In the genomic region with DNA sequence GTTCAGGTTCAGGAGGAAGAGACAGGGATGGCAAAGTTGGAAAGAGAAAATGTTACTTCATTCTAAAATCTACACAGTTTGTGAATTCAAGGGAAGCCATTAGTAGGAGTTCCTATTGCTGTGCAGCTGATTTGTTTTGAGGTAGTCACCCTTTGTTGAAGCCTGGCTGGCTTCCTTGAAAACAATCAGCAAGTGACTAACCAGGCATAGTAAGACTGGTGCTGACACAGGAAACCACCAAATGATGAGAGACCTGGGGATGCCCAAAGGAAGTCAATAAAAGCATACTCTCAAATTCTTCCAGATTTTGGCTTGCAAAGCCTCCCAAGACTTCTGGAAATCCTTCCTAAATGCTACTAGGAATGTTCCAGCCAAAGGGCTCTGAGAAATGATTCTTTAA, we compare ENCODE assay signal across 9 cellular contexts. TPM values are rescaled to one million over a fixed set of nuclear protein-coding genes. Genes with fewer than 3 reads are reported as not detected.
DNase-seq lines count a peak whose midpoint lies in the region; ATAC-seq and TF ChIP-seq lines count a peak whose summit lies in the region.
"Had no signal": no experiment of that assay in that cellular context is flagged by ENCODE, and none has a peak within 500 bp of the region (broad histone marks: within the 10 kb centered on the region; RNA-seq: fewer than 3 reads in every experiment).

No MANE protein-coding gene starts in this region.

- no peak for TF ChIP-seq CTCF in activated B cell treated with CpG ODN at 0.5 μM for 24 hours (IDR thresholded peaks at IDR 0.05)
- no peak for TF ChIP-seq CTCF in foreskin keratinocyte (conservative IDR thresholded peaks at IDR 0.05)
- no peak for TF ChIP-seq CTCF in Caco-2 (IDR thresholded peaks at IDR 0.05; ENCODE audit: insufficient read depth in 1 of 2, low read depth in 1 of 2, low read length in 1 of 2, severe bottlenecking in 1 of 2, unreplicated experiment in 1 of 2)

- no peaks in the 10 kb centered on the region for H3K36me3 ChIP-seq in Caco-2 (ENCODE audit: control insufficient read depth, insufficient read depth, low read length)

- peak; percentile 79 for DNase-seq in activated effector memory CD4-positive, alpha-beta T cell treated with anti-CD3 and anti-CD28 coated beads, Interleukin-2, amount 50 U/mL, for 16 hours
- DNase-seq in activated effector memory CD4-positive, alpha-beta T cell treated with Interleukin-2 at 50 U/mL for 16 hours, result no peak
- no peak for DNase-seq in activated B cell treated with CpG ODN at 0.5 μM for 24 hours
- peak; percentile 69 to 81 for DNase-seq in foreskin keratinocyte
- no peak for DNase-seq in HEK293T (ENCODE audit: extremely low spot score)
- DNase-seq in SHP77 (lab: John Stamatoyannopoulos, UW), result no peak
- no peak for DNase-seq in Caco-2

- H3K9me3 ChIP-seq in Caco-2, result no peaks in the 10 kb centered on the region

- H3K27me3 ChIP-seq in foreskin keratinocyte (no peaks in the 10 kb centered on the region), Caco-2 (replicated peaks; ENCODE audit: control insufficient read depth, insufficient read depth, low read length) (no peaks in the 10 kb centered on the region)

- BruUV-seq in Caco-2 (replicated peaks; lab: Mats Ljungman, UMichigan), result no TSS peak

- H3K4me1 Mint-ChIP-seq in activated B cell treated with CpG ODN at 0.5 μM for 24 hours, result peaks cover 62% of the 10 kb centered on the region
- H3K4me1 Mint-ChIP-seq in Caco-2 (ENCODE audit: low read depth, unreplicated experiment), result no peaks in the 10 kb centered on the region

- H3K4me1 ChIP-seq in foreskin keratinocyte (peaks cover 16% of the 10 kb centered on the region), Caco-2 (no peaks in the 10 kb centered on the region)

- POLR2A ChIA-PET in activated B cell treated with CpG ODN at 0.5 μM for 24 hours (lab: Charles Lee) (interaction anchor here (0.6 to 4.1 kb wide), 5 partner anchors 9 to 101 kb away, joined by 4 to 85 read pairs (median 9); partner anchors contain the start of gene ANTXR2), HEK293T (lab: Yijun Ruan, JAX) (no interaction called here), Caco-2 (lab: Charles Lee) (no interaction called here)

- H3K9me3 Mint-ChIP-seq in activated B cell treated with CpG ODN at 0.5 μM for 24 hours (no peaks in the 10 kb centered on the region), Caco-2 (ENCODE audit: unreplicated experiment) (no peaks in the 10 kb centered on the region)

- H3K27me3 Mint-ChIP-seq in activated B cell treated with CpG ODN at 0.5 μM for 24 hours (no peaks in the 10 kb centered on the region), Caco-2 (ENCODE audit: insufficient read depth, unreplicated experiment) (no peaks in the 10 kb centered on the region)

- intact Hi-C loops in activated B cell treated with CpG ODN at 0.5 μM for 24 hours (cut with micrococcal nuclease) (loop anchor here (1.0 to 2.0 kb wide), 6 partner anchors 9 to 115 kb away; partner anchors contain the start of gene ANTXR2), Caco-2 (cut with micrococcal nuclease; ENCODE audit: unreplicated experiment) (no loop called here)

- CTCF ChIA-PET in activated B cell treated with CpG ODN at 0.5 μM for 24 hours (lab: Charles Lee) (interaction anchor here (1.1 to 4.3 kb wide), 4 partner anchors 10 to 100 kb away, joined by 3 to 65 read pairs (median 16); no protein-coding TSS in a partner anchor), HEK293T (lab: Yijun Ruan, JAX) (interaction anchor here (0.6 kb wide), 1 partner anchor 1230 kb away, joined by 4 read pairs; no protein-coding TSS in a partner anchor), Caco-2 (lab: Charles Lee) (no interaction called here)

- peak overlapping the region; percentile 70 for H3K4me3 Mint-ChIP-seq in activated B cell treated with CpG ODN at 0.5 μM for 24 hours
- no peak overlapping the region for H3K4me3 Mint-ChIP-seq in Caco-2 (ENCODE audit: unreplicated experiment)

- H3K36me3 Mint-ChIP-seq in activated B cell treated with CpG ODN at 0.5 μM for 24 hours (ENCODE audit: low read depth) (no peaks in the 10 kb centered on the region), Caco-2 (ENCODE audit: insufficient read depth, unreplicated experiment) (no peaks in the 10 kb centered on the region)

- H3K27ac Mint-ChIP-seq in activated B cell treated with CpG ODN at 0.5 μM for 24 hours, result peak overlapping the region; percentile 96
- no peak overlapping the region for H3K27ac Mint-ChIP-seq in Caco-2 (ENCODE audit: unreplicated experiment)

- H3K27ac ChIP-seq in foreskin keratinocyte, result no peak overlapping the region
- H3K27ac ChIP-seq: C4-2B had no signal

- ATAC-seq in HG03159 (IDR thresholded peaks at IDR 0.05; ENCODE audit: unreplicated experiment), result peak; percentile 76
- peak; percentile 91 for ATAC-seq in activated B cell treated with CpG ODN at 0.5 μM for 24 hours (ENCODE audit: low read depth)
- peak; percentile 98 for ATAC-seq in foreskin keratinocyte

- no peak overlapping the region for H3K4me3 ChIP-seq in Caco-2 (ENCODE audit: low read depth, low read length)

TF ChIP-seq in HEK293T, 16 proteins besides CTCF, POLR2A, EP300 and RAD21:
- TF ChIP-seq TARDBP (IDR thresholded peaks at IDR 0.05) (no peak), ELF4 (IDR thresholded peaks at IDR 0.05) (no peak), HDGF (IDR thresholded peaks at IDR 0.05; ENCODE audit: borderline replicate concordance) (no peak), SP1 (IDR thresholded peaks at IDR 0.05) (no peak), FOXA1 (IDR thresholded peaks at IDR 0.05) (no peak), CTBP1 (IDR thresholded peaks at IDR 0.05; ENCODE audit: borderline replicate concordance) (no peak), NFRKB (IDR thresholded peaks at IDR 0.05) (no peak), FOXK2 (IDR thresholded peaks at IDR 0.05) (no peak), FOXM1 (IDR thresholded peaks at IDR 0.05; ENCODE audit: borderline replicate concordance) (no peak)

RNA-seq across cellular contexts. Expression of gene PRDM8, which starts 23.9 kb away (rescaled TPM):
- total RNA-seq in activated B cell treated with CpG ODN at 0.5 μM for 24 hours (9.0 and 11.6 TPM in 2 replicates), foreskin keratinocyte (6.8 and 7.5 TPM in 2 replicates), Caco-2 (2022) (not detected in 2 replicates)
- polyA plus RNA-seq in foreskin keratinocyte, result 3.5 and 4.9 TPM in 2 replicates

Comparison
In these comparisons a context has a peak if more than half of its experiments do, and no peak if none do; other contexts are left out.
1. DNase-seq: peak in activated effector memory CD4-positive, alpha-beta T cell treated with anti-CD3 and anti-CD28 coated beads, Interleukin-2, amount 50 U/mL, for 16 hours (single experiment) and foreskin keratinocyte (2 of 2); none in activated effector memory CD4-positive, alpha-beta T cell treated with Interleukin-2 at 50 U/mL for 16 hours (single experiment), activated B cell treated with CpG ODN at 0.5 μM for 24 hours (single experiment), HEK293T (single experiment), SHP77 (0 of 2) and Caco-2 (0 of 2).
2. Peak in every context shown above with its lines, with median percentiles within 50 percentile points of each other: ATAC-seq.